Comparison of ENCODE assay signal across 21 cellular contexts in genomic region chr14:55115861-55116245, GRCh38. TPM values are rescaled to one million over a fixed set of nuclear protein-coding genes. Genes with fewer than 3 reads are reported as not detected.
DNase-seq lines count a peak whose midpoint lies in the region; FAIRE-seq and TF ChIP-seq lines count a peak whose summit lies in the region.
"Had no signal": no experiment of that assay in that cellular context is flagged by ENCODE, and none has a peak within 500 bp of the region (broad histone marks: within the 10 kb centered on the region; RNA-seq: fewer than 3 reads in every experiment).

No MANE protein-coding gene starts in this region.

- no peak for FAIRE-seq in small intestine (lab: Jason Lieb, UNC)
- FAIRE-seq: A549, D721Med, GM18507 had no signal

- POLR2A ChIA-PET in Caco-2 (lab: Charles Lee) = no interaction called here

- no TSS peak for BruUV-seq in Caco-2 (replicated peaks; lab: Mats Ljungman, UMichigan)

- H3K9me3 ChIP-seq in Caco-2 (no peaks in the 10 kb centered on the region), small intestine (ENCODE audit: control insufficient read depth, low read depth) (no peaks in the 10 kb centered on the region)
- H3K9me3 ChIP-seq: A549 had no signal

- H3K4me3 ChIP-seq in Caco-2 (ENCODE audit: low read depth, low read length) = no peak overlapping the region
- H3K4me3 ChIP-seq in small intestine (ENCODE audit: low read depth in 1 of 2, low read length in 2 of 2) = no peak overlapping the region
- H3K4me3 ChIP-seq: A549 had no signal

- H3K4me1 Mint-ChIP-seq in Caco-2 (ENCODE audit: low read depth, unreplicated experiment) = peaks cover 50% of the 10 kb centered on the region
- H3K4me1 Mint-ChIP-seq in dendritic cell treated with granulocyte-macrophage colony-stimulating factor and Interleukin-4, amounts not matched to agents 40 ng/mL and 50 ng/mL, for 4 days (ENCODE audit: low read depth) = peaks cover 66% of the 10 kb centered on the region
- H3K4me1 Mint-ChIP-seq: B cell, IgD-negative memory B cell had no signal

- CTCF ChIA-PET in Caco-2 (lab: Charles Lee) = no interaction called here

- H3K9me3 Mint-ChIP-seq in Caco-2 (ENCODE audit: unreplicated experiment) = no peaks in the 10 kb centered on the region
- H3K9me3 Mint-ChIP-seq in dendritic cell treated with granulocyte-macrophage colony-stimulating factor and Interleukin-4, amounts not matched to agents 40 ng/mL and 50 ng/mL, for 4 days = no peaks in the 10 kb centered on the region
- H3K9me3 Mint-ChIP-seq: IgD-negative memory B cell had no signal

- H3K27me3 ChIP-seq in Caco-2 (replicated peaks; ENCODE audit: control insufficient read depth, insufficient read depth, low read length) (no peaks in the 10 kb centered on the region), small intestine (ENCODE audit: control insufficient read depth in 2 of 2, insufficient read depth in 2 of 2, low read length in 2 of 2) (no peaks in the 10 kb centered on the region)

- peak overlapping the region; percentile 80 to 90 for H3K27ac ChIP-seq in small intestine (ENCODE audit: low read depth in 1 of 2, low read length in 1 of 2)
- H3K27ac ChIP-seq: A549 had no signal

- H3K27me3 Mint-ChIP-seq in Caco-2 (ENCODE audit: insufficient read depth, unreplicated experiment) = no peaks in the 10 kb centered on the region
- no peaks in the 10 kb centered on the region for H3K27me3 Mint-ChIP-seq in dendritic cell treated with granulocyte-macrophage colony-stimulating factor and Interleukin-4, amounts not matched to agents 40 ng/mL and 50 ng/mL, for 4 days

- no peak for TF ChIP-seq CTCF in Caco-2 (IDR thresholded peaks at IDR 0.05; ENCODE audit: insufficient read depth in 1 of 2, low read depth in 1 of 2, low read length in 1 of 2, severe bottlenecking in 1 of 2, unreplicated experiment in 1 of 2)

- H3K4me1 ChIP-seq in Caco-2 (peaks cover 58% of the 10 kb centered on the region), small intestine (ENCODE audit: control insufficient read depth in 2 of 2, insufficient read depth in 1 of 2, low read depth in 1 of 2, low read length in 1 of 2) (peaks cover 9 to 13% of the 10 kb centered on the region in 2 donors)
- H3K4me1 ChIP-seq: A549 had no signal

- WGBS in small intestine, 3 donors = 37 to 76% (median 66%) methylated on average over 4 of the region's 4 CpGs

- no peak overlapping the region for H3K4me3 Mint-ChIP-seq in Caco-2 (ENCODE audit: unreplicated experiment)
- H3K4me3 Mint-ChIP-seq in dendritic cell treated with granulocyte-macrophage colony-stimulating factor and Interleukin-4, amounts not matched to agents 40 ng/mL and 50 ng/mL, for 4 days = no peak overlapping the region
- H3K4me3 Mint-ChIP-seq: B cell, CD14-positive monocyte had no signal

- intact Hi-C loops in Caco-2 (cut with micrococcal nuclease; ENCODE audit: unreplicated experiment) = no loop called here
- intact Hi-C loops in dendritic cell treated with granulocyte-macrophage colony-stimulating factor and Interleukin-4, amounts not matched to agents 40 ng/mL and 50 ng/mL, for 4 days (cut with micrococcal nuclease) = no loop called here

- H3K36me3 ChIP-seq in Caco-2 (ENCODE audit: control insufficient read depth, insufficient read depth, low read length) = no peaks in the 10 kb centered on the region
- no peaks in the 10 kb centered on the region for H3K36me3 ChIP-seq in small intestine (ENCODE audit: control insufficient read depth in 2 of 2, insufficient read depth in 2 of 2, low read length in 2 of 2)

- DNase-seq in Caco-2 (no peak), NCI-H526 (lab: John Stamatoyannopoulos, UW) (peak; percentile 37 to 51), small intestine (no peak), SK-N-DZ (ENCODE audit: low spot score) (no peak), OCI-M2 (lab: John Stamatoyannopoulos, UW; ENCODE audit: unreplicated experiment) (no peak), NOMO-1 treated with dmso at 0.1 percent for 144 hours (lab: John Stamatoyannopoulos, UW; ENCODE audit: unreplicated experiment) (no peak)
- DNase-seq: DMS53, GDM1, GOT3, HCEC 1CT, Kasumi-1, NCI-H1694, NCI-H2081 treated with DMSO at 0.1 percent for 48 hours, NCI-H446 treated with DMSO at 0.1 percent for 48 hours had no signal

- no peaks in the 10 kb centered on the region for H3K36me3 Mint-ChIP-seq in Caco-2 (ENCODE audit: insufficient read depth, unreplicated experiment)
- no peaks in the 10 kb centered on the region for H3K36me3 Mint-ChIP-seq in dendritic cell treated with granulocyte-macrophage colony-stimulating factor and Interleukin-4, amounts not matched to agents 40 ng/mL and 50 ng/mL, for 4 days (ENCODE audit: low read depth)

- peak overlapping the region; percentile 72 for H3K27ac Mint-ChIP-seq in Caco-2 (ENCODE audit: unreplicated experiment)
- peak overlapping the region; percentile 27 for H3K27ac Mint-ChIP-seq in dendritic cell treated with granulocyte-macrophage colony-stimulating factor and Interleukin-4, amounts not matched to agents 40 ng/mL and 50 ng/mL, for 4 days
- H3K27ac Mint-ChIP-seq: B cell, IgD-negative memory B cell had no signal

RNA-seq across cellular contexts. Expression of gene LGALS3, which starts 13.2 kb away (rescaled TPM):
- 206 and 246 TPM in 2 replicates for total RNA-seq in Caco-2 (2022)
- 1,000 to 10,000 TPM in 2 of 3 donors, 100 to 1,000 TPM in 1; 593 to 2,279 (median 2,145) TPM for polyA plus RNA-seq in small intestine
- polyA plus RNA-seq in SK-N-DZ (2014; cell fraction: cytosol; rRNA removed) = not detected in 2 replicates
- polyA plus RNA-seq in SK-N-DZ (2014; cell fraction: nucleus; rRNA removed) = 1.3 TPM in 1 of 2 replicates, not detected in the other

Comparison
In these comparisons a context has a peak if more than half of its experiments do, and no peak if none do; other contexts are left out.
1. DNase-seq: peak in NCI-H526 (2 of 2); none in Caco-2 (0 of 2), small intestine (single experiment), SK-N-DZ (single experiment), OCI-M2 (single experiment) and NOMO-1 treated with dmso at 0.1 percent for 144 hours (single experiment).